In genomic region chr4:169109276-169109675, GRCh38 we compare ENCODE assay signal across 26 cellular contexts.
"Had no signal": no experiment of that assay in that cellular context is flagged by ENCODE, and none has a peak within 500 bp of the region (broad histone marks: within the 10 kb centered on the region; RNA-seq: fewer than 3 reads in every experiment).

No MANE protein-coding gene starts in this region.

- ATAC-seq: esophagus mucosa; gastrocnemius medialis; left lobe of liver; mucosa of descending colon; natural killer cell treated with Interleukin-12 subunit alpha and Interleukin-12 subunit beta and Interleukin-15 and Interleukin-18, amount 100 ng/mL, for 72 hours; right lobe of liver; stimulated activated naive CD8-positive, alpha-beta T cell treated with anti-CD3 and anti-CD28 coated beads, Interleukin-15, amount 100 ng/mL, for 72 hours had no signal

- H3K4me3 Mint-ChIP-seq: memory B cell; naive B cell; natural killer cell treated with Interleukin-12 subunit alpha and Interleukin-12 subunit beta and Interleukin-15 and Interleukin-18, amount 100 ng/mL, for 72 hours; neural progenitor cell; stimulated activated naive CD8-positive, alpha-beta T cell treated with anti-CD3 and anti-CD28 coated beads, Interleukin-15, amount 100 ng/mL, for 72 hours had no signal

- H3K27ac Mint-ChIP-seq: memory B cell; natural killer cell treated with Interleukin-12 subunit alpha and Interleukin-12 subunit beta and Interleukin-15 and Interleukin-18, amount 100 ng/mL, for 72 hours; neural progenitor cell; progenitor cell of endocrine pancreas had no signal

- H3K9me3 ChIP-seq: gastrocnemius medialis, mucosa of descending colon, right lobe of liver, thyroid gland, vagina had no signal

- H3K4me3 ChIP-seq: dorsolateral prefrontal cortex, gastrocnemius medialis, lung, mucosa of descending colon, neural progenitor cell, right lobe of liver, thyroid gland, vagina had no signal

- H3K27ac ChIP-seq: epithelial cell of prostate, gastrocnemius medialis, neural progenitor cell, parathyroid adenoma, right lobe of liver, vagina had no signal

- H3K9me3 Mint-ChIP-seq: memory B cell; naive B cell; natural killer cell treated with Interleukin-12 subunit alpha and Interleukin-12 subunit beta and Interleukin-15 and Interleukin-18, amount 100 ng/mL, for 72 hours; neural progenitor cell; stimulated activated naive CD8-positive, alpha-beta T cell treated with anti-CD3 and anti-CD28 coated beads, Interleukin-15, amount 100 ng/mL, for 72 hours had no signal

- H3K36me3 Mint-ChIP-seq: natural killer cell treated with Interleukin-12 subunit alpha and Interleukin-12 subunit beta and Interleukin-15 and Interleukin-18, amount 100 ng/mL, for 72 hours had no signal

- H3K27me3 Mint-ChIP-seq: memory B cell; naive B cell; natural killer cell treated with Interleukin-12 subunit alpha and Interleukin-12 subunit beta and Interleukin-15 and Interleukin-18, amount 100 ng/mL, for 72 hours; progenitor cell of endocrine pancreas had no signal

- H3K4me1 ChIP-seq: parathyroid adenoma had no signal

- H3K27me3 ChIP-seq: dorsolateral prefrontal cortex, gastrocnemius medialis, neural progenitor cell, right lobe of liver, thyroid gland, vagina had no signal

- H3K4me1 Mint-ChIP-seq: memory B cell; naive B cell; stimulated activated naive CD8-positive, alpha-beta T cell treated with anti-CD3 and anti-CD28 coated beads, Interleukin-15, amount 100 ng/mL, for 72 hours had no signal

- DNase-seq: dorsolateral prefrontal cortex; effector CD4-positive, alpha-beta T cell; foreskin fibroblast; gastrocnemius medialis; head of caudate nucleus; kidney; mucosa of descending colon; naive B cell; right lobe of liver; small intestine; stimulated activated CD4-positive, alpha-beta T cell treated with anti-CD3 and anti-CD28 coated beads, Interleukin-15, amount 100 ng/mL, for 24 hours; stimulated activated CD4-positive, alpha-beta T cell treated with anti-CD3 and anti-CD28 coated beads, Interleukin-2, amount 100 ng/mL, for 48 hours; stimulated activated naive CD4-positive, alpha-beta T cell; stimulated activated naive CD8-positive, alpha-beta T cell treated with anti-CD3 and anti-CD28 coated beads, Interleukin-15, amount 100 ng/mL, for 72 hours; thyroid gland; trophoblast cell had no signal
